In genomic region chr12:85424581-85425348, GRCh38 we compare ENCODE assay signal across 8 cellular contexts.
DNase-seq lines count a peak whose midpoint lies in the region; ATAC-seq and TF ChIP-seq lines count a peak whose summit lies in the region.

No MANE protein-coding gene starts in this region.

- TF ChIP-seq CTCF in DND-41 (IDR thresholded peaks at IDR 0.05; ENCODE audit: borderline replicate concordance, extremely low read depth, low read length, poor library complexity, severe bottlenecking): peak; percentile 55
- TF ChIP-seq CTCF in psoas muscle (IDR thresholded peaks at IDR 0.05): no peak

- H3K4me1 ChIP-seq in DND-41 (ENCODE audit: insufficient read depth, low read length) (no peaks in the 10 kb centered on the region), psoas muscle (no peaks in the 10 kb centered on the region)
- H3K4me1 ChIP-seq in CD4-positive, alpha-beta memory T cell (ENCODE audit: insufficient read depth, low read length): no peaks in the 10 kb centered on the region

- H3K4me3 ChIP-seq in DND-41 (ENCODE audit: low read depth in 1 of 2, low read length in 2 of 2) (no peak overlapping the region), psoas muscle (no peak overlapping the region)
- H3K4me3 ChIP-seq in CD4-positive, alpha-beta memory T cell (ENCODE audit: low read length in 2 of 2): no peak overlapping the region

- intact Hi-C loops in psoas muscle (cut with DNase I): no loop called here
- intact Hi-C loops in CD4-positive, alpha-beta memory T cell (cut with micrococcal nuclease): no loop called here

- no peak overlapping the region for H3K4me3 Mint-ChIP-seq in CD4-positive, alpha-beta memory T cell

- H3K9ac ChIP-seq in DND-41 (ENCODE audit: low read depth, low read length): no peak overlapping the region

- peak; percentile 19 for DNase-seq in DND-41
- peak; percentile 34 for DNase-seq in left kidney (ENCODE audit: low read depth, low spot score)
- DNase-seq in psoas muscle: no peak
- DNase-seq in CD4-positive, alpha-beta memory T cell: no peak

- H3K9me3 Mint-ChIP-seq in CD4-positive, alpha-beta memory T cell: peaks cover 0 to 15% (median 4%) of the 10 kb centered on the region in 8 donors

- H3K79me2 ChIP-seq in DND-41 (ENCODE audit: insufficient read depth, low read length): no peaks in the 10 kb centered on the region

- H3K27ac Mint-ChIP-seq in CD4-positive, alpha-beta memory T cell: no peak overlapping the region

- no peaks in the 10 kb centered on the region for H3K4me1 Mint-ChIP-seq in CD4-positive, alpha-beta memory T cell

- no peaks in the 10 kb centered on the region for H4K20me1 ChIP-seq in DND-41 (ENCODE audit: insufficient read depth, low read length)

- H3K4me2 ChIP-seq in DND-41 (ENCODE audit: insufficient read depth, low read length): no peak overlapping the region

- no peaks in the 10 kb centered on the region for H3K27me3 ChIP-seq in DND-41 (ENCODE audit: insufficient read depth, low read length, poor library complexity)
- H3K27me3 ChIP-seq in psoas muscle (ENCODE audit: insufficient read depth in 3 of 3, low read length in 2 of 3): no peaks in the 10 kb centered on the region
- no peaks in the 10 kb centered on the region for H3K27me3 ChIP-seq in CD4-positive, alpha-beta memory T cell (ENCODE audit: insufficient read depth, low read length)

- H2AFZ ChIP-seq in DND-41 (ENCODE audit: low read depth, low read length): no peak overlapping the region

- POLR2A ChIA-PET in CD4-positive, alpha-beta memory T cell (lab: Charles Lee; ENCODE audit: partially characterized antibody): no interaction called here

- ATAC-seq in DND-41 (ENCODE audit: insufficient read depth, low read depth) (no peak), GM19438 (IDR thresholded peaks at IDR 0.05; ENCODE audit: low read depth, unreplicated experiment) (peak; percentile 87), HG03378 (IDR thresholded peaks at IDR 0.05; ENCODE audit: unreplicated experiment) (peak; percentile 92), SK-N-SH treated with all-trans-retinoic acid at 6 μM for 48 hours (peak; percentile 91), psoas muscle (no peak), esophagus mucosa (no peak)

- WGBS in psoas muscle, 3 donors: 62 to 66% (median 66%) methylated on average over 10 of the region's 10 CpGs

- no peaks in the 10 kb centered on the region for H3K27me3 Mint-ChIP-seq in CD4-positive, alpha-beta memory T cell

- no peaks in the 10 kb centered on the region for H3K9me3 ChIP-seq in DND-41 (ENCODE audit: insufficient read depth, low read length, severe bottlenecking)
- H3K9me3 ChIP-seq in psoas muscle: no peaks in the 10 kb centered on the region
- no peaks in the 10 kb centered on the region for H3K9me3 ChIP-seq in CD4-positive, alpha-beta memory T cell (ENCODE audit: control insufficient read depth in 1 of 2, low read length in 2 of 2)

- no peak overlapping the region for H3K27ac ChIP-seq in DND-41 (ENCODE audit: low read length)
- no peak overlapping the region for H3K27ac ChIP-seq in psoas muscle
- no peak overlapping the region for H3K27ac ChIP-seq in CD4-positive, alpha-beta memory T cell (ENCODE audit: low read depth, low read length)

- H3K36me3 Mint-ChIP-seq in CD4-positive, alpha-beta memory T cell: no peaks in the 10 kb centered on the region

- CTCF ChIA-PET in CD4-positive, alpha-beta memory T cell (lab: Charles Lee; ENCODE audit: partially characterized antibody): no interaction called here

- H3K36me3 ChIP-seq in DND-41 (ENCODE audit: insufficient read depth, low read length) (no peaks in the 10 kb centered on the region), psoas muscle (ENCODE audit: insufficient read depth in 1 of 2, low read depth in 1 of 2) (no peaks in the 10 kb centered on the region)
- H3K36me3 ChIP-seq in CD4-positive, alpha-beta memory T cell (ENCODE audit: insufficient read depth, low read length): no peaks in the 10 kb centered on the region

TF ChIP-seq in SK-N-SH treated with all-trans-retinoic acid at 6 μM for 48 hours, 23 proteins besides CTCF, POLR2A, EP300 and RAD21:
- TF ChIP-seq ARNTL (CRISPR knock-in tag; IDR thresholded peaks at IDR 0.05; ENCODE audit: borderline replicate concordance, low read depth) (no peak), OSR1 (CRISPR knock-in tag; IDR thresholded peaks at IDR 0.05) (no peak), CREB5 (CRISPR knock-in tag; IDR thresholded peaks at IDR 0.05; ENCODE audit: low read depth) (no peak), ISL1 (CRISPR knock-in tag; IDR thresholded peaks at IDR 0.05) (peak; percentile 21; the same call in 1 of the 2 replicates), ZNF8 (CRISPR knock-in tag; IDR thresholded peaks at IDR 0.05) (no peak), ESRRG (CRISPR knock-in tag; IDR thresholded peaks at IDR 0.05) (no peak), SNAI2 (CRISPR knock-in tag; IDR thresholded peaks at IDR 0.05) (no peak), GLIS3 (CRISPR knock-in tag; IDR thresholded peaks at IDR 0.05) (no peak), RARB (CRISPR knock-in tag; IDR thresholded peaks at IDR 0.05) (no peak), BACH2 (CRISPR knock-in tag; IDR thresholded peaks at IDR 0.05; ENCODE audit: borderline replicate concordance) (no peak), TSHZ2 (CRISPR knock-in tag; IDR thresholded peaks at IDR 0.05) (no peak), TCF4 (CRISPR knock-in tag; IDR thresholded peaks at IDR 0.05; ENCODE audit: borderline replicate concordance) (peak; percentile 60), CSDC2 (CRISPR knock-in tag; IDR thresholded peaks at IDR 0.05) (no peak)
- TF ChIP-seq, protein P1, sequence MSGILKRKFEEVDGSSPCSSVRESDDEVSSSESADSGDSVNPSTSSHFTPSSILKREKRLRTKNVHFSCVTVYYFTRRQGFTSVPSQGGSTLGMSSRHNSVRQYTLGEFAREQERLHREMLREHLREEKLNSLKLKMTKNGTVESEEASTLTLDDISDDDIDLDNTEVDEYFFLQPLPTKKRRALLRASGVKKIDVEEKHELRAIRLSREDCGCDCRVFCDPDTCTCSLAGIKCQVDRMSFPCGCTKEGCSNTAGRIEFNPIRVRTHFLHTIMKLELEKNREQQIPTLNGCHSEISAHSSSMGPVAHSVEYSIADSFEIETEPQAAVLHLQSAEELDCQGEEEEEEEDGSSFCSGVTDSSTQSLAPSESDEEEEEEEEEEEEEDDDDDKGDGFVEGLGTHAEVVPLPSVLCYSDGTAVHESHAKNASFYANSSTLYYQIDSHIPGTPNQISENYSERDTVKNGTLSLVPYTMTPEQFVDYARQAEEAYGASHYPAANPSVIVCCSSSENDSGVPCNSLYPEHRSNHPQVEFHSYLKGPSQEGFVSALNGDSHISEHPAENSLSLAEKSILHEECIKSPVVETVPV (CRISPR knock-in tag; IDR thresholded peaks at IDR 0.05): no peak

Comparison
In these comparisons a context has a peak if more than half of its experiments do, and no peak if none do; other contexts are left out.
1. ATAC-seq: peak in GM19438 (single experiment), HG03378 (single experiment) and SK-N-SH treated with all-trans-retinoic acid at 6 μM for 48 hours (single experiment); none in DND-41 (single experiment), psoas muscle (0 of 4) and esophagus mucosa (single experiment).
2. DNase-seq: peak in DND-41 (single experiment) and left kidney (single experiment); none in psoas muscle (0 of 2) and CD4-positive, alpha-beta memory T cell (0 of 5).